ENCODE assay signal across 8 cellular contexts in genomic region chr1:204507317-204508105, GRCh38. TPM values are rescaled to one million over a fixed set of nuclear protein-coding genes. Genes with fewer than 3 reads are reported as not detected.
DNase-seq lines count a peak whose midpoint lies in the region; ATAC-seq and TF ChIP-seq lines count a peak whose summit lies in the region.

No MANE protein-coding gene starts in this region.

- no peaks in the 10 kb centered on the region for H3K9me3 Mint-ChIP-seq in activated T-helper 2 cell treated with anti-CD3 and anti-CD28 coated beads, Interferon-gamma antibody, Interleukin-2, Interleukin-4, amounts not matched to agents 10 μg/mL and 5 μg/mL and 100 μg/mL, durations not matched to agents 14 hours and 24 hours and 36 hours

- H3K9ac ChIP-seq in trophoblast cell (ENCODE audit: low read length): peak overlapping the region; percentile 14

- peak overlapping the region; percentile 87 for H3K4me3 Mint-ChIP-seq in activated T-helper 2 cell treated with anti-CD3 and anti-CD28 coated beads, Interferon-gamma antibody, Interleukin-2, Interleukin-4, amounts not matched to agents 10 μg/mL and 5 μg/mL and 100 μg/mL, durations not matched to agents 14 hours and 24 hours and 36 hours (ENCODE audit: low read depth)

- H3K36me3 Mint-ChIP-seq in activated T-helper 2 cell treated with anti-CD3 and anti-CD28 coated beads, Interferon-gamma antibody, Interleukin-2, Interleukin-4, amounts not matched to agents 10 μg/mL and 5 μg/mL and 100 μg/mL, durations not matched to agents 14 hours and 24 hours and 36 hours (ENCODE audit: low read depth): no peaks in the 10 kb centered on the region

- peaks cover 2% of the 10 kb centered on the region for H3K79me1 ChIP-seq in trophoblast cell (ENCODE audit: low read length)

- WGBS in heart right ventricle, 2 donors: 1 to 2% methylated on average over 22 of the region's 22 CpGs
- WGBS in trophoblast cell (ENCODE audit: extremely low coverage, insufficient coverage, insufficient read length): no CpG with 5 or more reads among the region's 22 CpGs

- intact Hi-C loops in activated T-helper 2 cell treated with anti-CD3 and anti-CD28 coated beads, Interferon-gamma antibody, Interleukin-2, Interleukin-4, amounts not matched to agents 10 μg/mL and 5 μg/mL and 100 μg/mL, durations not matched to agents 14 hours and 24 hours and 36 hours (cut with micrococcal nuclease): loop anchor here (1.0 kb wide), 1 partner anchor 9 kb away; the partner anchor contains the start of gene MDM4
- intact Hi-C loops in heart right ventricle (cut with DNase I): loop anchor here in 2 of 10 donors (10.0 kb wide), 1 partner anchor 343 kb away; the partner anchor contains the start of gene REN (in 2 of the 2)

- no peak overlapping the region for H3K23ac ChIP-seq in trophoblast cell (ENCODE audit: low read length)

- H3K36me3 ChIP-seq in heart right ventricle: no peaks in the 10 kb centered on the region
- H3K36me3 ChIP-seq in trophoblast cell (ENCODE audit: control insufficient read depth in 1 of 2, insufficient read depth in 2 of 2, low read length in 2 of 2): no peaks in the 10 kb centered on the region

- H3K14ac ChIP-seq in trophoblast cell (ENCODE audit: low read length): peak overlapping the region; percentile 53

- peak overlapping the region; percentile 70 for H3K4me2 ChIP-seq in trophoblast cell (ENCODE audit: low read length)

- peak; percentile 65 for DNase-seq in NCI-H748 (lab: John Stamatoyannopoulos, UW; ENCODE audit: unreplicated experiment)
- no peak for DNase-seq in NCI-H748 treated with DMSO at 0.1 percent for 48 hours (lab: John Stamatoyannopoulos, UW)
- DNase-seq in NCI-H460 (ENCODE audit: extremely low read depth, low read depth): peak; percentile 59
- no peak for DNase-seq in activated T-helper 2 cell treated with anti-CD3 and anti-CD28 coated beads, Interferon-gamma antibody, Interleukin-2, Interleukin-4, amounts not matched to agents 10 μg/mL and 5 μg/mL and 100 μg/mL, durations not matched to agents 14 hours and 24 hours and 36 hours (ENCODE audit: low spot score)
- DNase-seq in heart right ventricle: no peak
- DNase-seq in trophoblast cell: peak in 1 of 2 donors; percentile 54

- H3K27me3 Mint-ChIP-seq in activated T-helper 2 cell treated with anti-CD3 and anti-CD28 coated beads, Interferon-gamma antibody, Interleukin-2, Interleukin-4, amounts not matched to agents 10 μg/mL and 5 μg/mL and 100 μg/mL, durations not matched to agents 14 hours and 24 hours and 36 hours (ENCODE audit: low read depth): peaks cover 2% of the 10 kb centered on the region

- H3K27ac ChIP-seq in heart right ventricle (peak overlapping the region; percentile 68 to 90 (median 86)), trophoblast cell (ENCODE audit: low read depth, low read length) (peak overlapping the region; percentile 32)

- no peak overlapping the region for H2BK120ac ChIP-seq in trophoblast cell (ENCODE audit: insufficient read depth, low read length, poor library complexity)

- peak overlapping the region; percentile 22 for H4K8ac ChIP-seq in trophoblast cell (ENCODE audit: low read depth, low read length)

- H4K12ac ChIP-seq in trophoblast cell (ENCODE audit: low read depth, low read length): peak overlapping the region; percentile 22

- ATAC-seq in HG02938 (IDR thresholded peaks at IDR 0.05; ENCODE audit: unreplicated experiment) (peak; percentile 8), heart right ventricle (peak; percentile 16 to 44 (median 36)), GM19351 (IDR thresholded peaks at IDR 0.05; ENCODE audit: unreplicated experiment) (no peak)

- H2AK5ac ChIP-seq in trophoblast cell (ENCODE audit: low read length): no peak overlapping the region

- peak overlapping the region; percentile 32 for H4K91ac ChIP-seq in trophoblast cell (ENCODE audit: low read depth, low read length)

- H3K4ac ChIP-seq in trophoblast cell (ENCODE audit: low read depth, low read length): no peak overlapping the region

- H2BK5ac ChIP-seq in trophoblast cell (ENCODE audit: low read depth, low read length, poor library complexity): no peak overlapping the region

- H3K18ac ChIP-seq in trophoblast cell (ENCODE audit: low read length): no peak overlapping the region

- H3K4me3 ChIP-seq in heart right ventricle (peak overlapping the region; percentile 30 to 68 (median 59)), trophoblast cell (ENCODE audit: low read depth, low read length) (peak overlapping the region; percentile 71)

- H3K27ac Mint-ChIP-seq in activated T-helper 2 cell treated with anti-CD3 and anti-CD28 coated beads, Interferon-gamma antibody, Interleukin-2, Interleukin-4, amounts not matched to agents 10 μg/mL and 5 μg/mL and 100 μg/mL, durations not matched to agents 14 hours and 24 hours and 36 hours: peak overlapping the region; percentile 97

- H3K79me2 ChIP-seq in trophoblast cell (ENCODE audit: control insufficient read depth, insufficient read depth, low read length, poor library complexity): no peaks in the 10 kb centered on the region

- H3K27me3 ChIP-seq in heart right ventricle: no peaks in the 10 kb centered on the region
- no peaks in the 10 kb centered on the region for H3K27me3 ChIP-seq in trophoblast cell (ENCODE audit: insufficient read depth, low read length)

- TF ChIP-seq CTCF in heart right ventricle (IDR thresholded peaks at IDR 0.05): no peak

- H3K4me1 ChIP-seq in heart right ventricle (peaks cover 0 to 39% (median 25%) of the 10 kb centered on the region in 9 donors), trophoblast cell (ENCODE audit: control insufficient read depth in 1 of 2, insufficient read depth in 2 of 2, low read length in 2 of 2) (peaks cover 0 to 2% of the 10 kb centered on the region in 2 experiments)

- H3K4me1 Mint-ChIP-seq in activated T-helper 2 cell treated with anti-CD3 and anti-CD28 coated beads, Interferon-gamma antibody, Interleukin-2, Interleukin-4, amounts not matched to agents 10 μg/mL and 5 μg/mL and 100 μg/mL, durations not matched to agents 14 hours and 24 hours and 36 hours (ENCODE audit: low read depth): peaks cover 36% of the 10 kb centered on the region

- H2AFZ ChIP-seq in trophoblast cell (ENCODE audit: insufficient read depth, low read length, poor library complexity): peak overlapping the region; percentile 30

- H2BK12ac ChIP-seq in trophoblast cell (ENCODE audit: low read length): no peak overlapping the region

- H3K9me3 ChIP-seq in heart right ventricle (no peaks in the 10 kb centered on the region), trophoblast cell (ENCODE audit: insufficient read depth, low read depth, low read length) (no peaks in the 10 kb centered on the region)

RNA-seq across cellular contexts. Expression of gene MDM4, which starts 8.7 kb away (rescaled TPM):
- 61.3 and 82.6 TPM in 2 replicates for total RNA-seq in NCI-H460 (2014; rRNA removed; shearing (Covaris generic))
- polyA plus RNA-seq in NCI-H460 (2014; cell fraction: nucleus; rRNA removed): 73.8 and 128 TPM in 2 replicates
- 74.5 and 79.1 TPM in 2 replicates for total RNA-seq in activated T-helper 2 cell treated with anti-CD3 and anti-CD28 coated beads, Interferon-gamma antibody, Interleukin-2, Interleukin-4, amounts not matched to agents 10 μg/mL and 5 μg/mL and 100 μg/mL, durations not matched to agents 14 hours and 24 hours and 36 hours
- total RNA-seq in heart right ventricle: 10 to 100 TPM; 30.7 to 43.7 (median 40.5) TPM
- 10 to 100 TPM in 1 of 2 donors, 1 to 10 TPM in 1; 3.7 to 17.6 TPM for polyA plus RNA-seq in heart right ventricle
- polyA plus RNA-seq in trophoblast cell (2013): 16.1 and 17.2 TPM in 2 replicates

RNA-seq across cellular contexts. Expression of gene PIK3C2B, which starts 12.9 kb away (rescaled TPM):
- total RNA-seq in NCI-H460 (2014; rRNA removed; shearing (Covaris generic)): 4.3 and 6.1 TPM in 2 replicates
- 5.8 and 12.9 TPM in 2 replicates for polyA plus RNA-seq in NCI-H460 (2014; cell fraction: nucleus; rRNA removed)
- 16.9 and 18.5 TPM in 2 replicates for total RNA-seq in activated T-helper 2 cell treated with anti-CD3 and anti-CD28 coated beads, Interferon-gamma antibody, Interleukin-2, Interleukin-4, amounts not matched to agents 10 μg/mL and 5 μg/mL and 100 μg/mL, durations not matched to agents 14 hours and 24 hours and 36 hours
- 10 to 100 TPM; 16.4 to 31.9 (median 23.0) TPM for total RNA-seq in heart right ventricle
- 10 to 100 TPM in 1 of 2 donors, 1 to 10 TPM in 1; 4.4 to 16.6 TPM for polyA plus RNA-seq in heart right ventricle
- 18.1 and 20.1 TPM in 2 replicates for polyA plus RNA-seq in trophoblast cell (2013)

Comparison
In these comparisons a context has a peak if more than half of its experiments do, and no peak if none do; other contexts are left out.
1. DNase-seq: peak in NCI-H748 (single experiment) and NCI-H460 (single experiment); none in NCI-H748 treated with DMSO at 0.1 percent for 48 hours (single experiment), activated T-helper 2 cell treated with anti-CD3 and anti-CD28 coated beads, Interferon-gamma antibody, Interleukin-2, Interleukin-4, amounts not matched to agents 10 μg/mL and 5 μg/mL and 100 μg/mL, durations not matched to agents 14 hours and 24 hours and 36 hours (single experiment) and heart right ventricle (0 of 2).